In genomic region chr11:71800335-71800953, GRCh38 we compare ENCODE assay signal across 8 cellular contexts. TPM values are rescaled to one million over a fixed set of nuclear protein-coding genes. Genes with fewer than 3 reads are reported as not detected.
DNase-seq lines count a peak whose midpoint lies in the region; ATAC-seq and TF ChIP-seq lines count a peak whose summit lies in the region.
"Not testable (repeated sequence)": the region's sequence is repeated elsewhere in the genome, so short reads cannot be mapped to it uniquely, and the experiment has no call there.

No MANE protein-coding gene starts in this region.

- not testable (repeated sequence) for H3K9ac ChIP-seq in smooth muscle cell (ENCODE audit: low read depth)

- ATAC-seq in aorta (ENCODE audit: low FRiP score), result not testable (repeated sequence)

- DNase-seq in GM12865 (ENCODE audit: low read depth), result peak; percentile 87
- DNase-seq in NCI-H1417 (lab: John Stamatoyannopoulos, UW), result peak; percentile 16 to 88 (median 61)
- peak; percentile 56 for DNase-seq in SIG-M5 treated with dmso at 0.1 percent for 504 hours (lab: John Stamatoyannopoulos, UW; ENCODE audit: unreplicated experiment)
- peak; percentile 77 for DNase-seq in activated T-cell treated with anti-CD3 and anti-CD28 coated beads for 24 hours (ENCODE audit: low read depth)
- DNase-seq in ecto neural progenitor cell (ENCODE audit: low spot score), result peak; percentile 84
- peak; percentile 31 for DNase-seq in kidney glomerular epithelial cell (lab: John Stamatoyannopoulos, UW)
- DNase-seq in smooth muscle cell (lab: John Stamatoyannopoulos, UW; ENCODE audit: unreplicated experiment), result not testable (repeated sequence)
- peak; percentile 81 to 91 for DNase-seq in aorta

- not testable (repeated sequence) for H2AFZ ChIP-seq in smooth muscle cell (ENCODE audit: low read depth)

- H3K27me3 ChIP-seq in smooth muscle cell (ENCODE audit: low read depth); aorta (ENCODE audit: control insufficient read depth in 1 of 2, insufficient read depth in 2 of 2, low read length in 1 of 2): not testable (repeated sequence)

- not testable (repeated sequence) for H3K4me1 ChIP-seq in smooth muscle cell (ENCODE audit: low read depth); aorta (ENCODE audit: control insufficient read depth in 1 of 2, insufficient read depth in 2 of 2, low read length in 2 of 2)

- TF ChIP-seq CTCF in GM12865 (IDR thresholded peaks at IDR 0.05; ENCODE audit: insufficient read depth, low read depth, low read length, missing control alignments), result peak; percentile 87
- TF ChIP-seq CTCF in smooth muscle cell (IDR thresholded peaks at IDR 0.05; ENCODE audit: borderline replicate concordance, insufficient read depth, poor library complexity, severe bottlenecking), result peak; percentile 45

- H3K9me3 ChIP-seq in smooth muscle cell (replicated peaks; ENCODE audit: low read depth); aorta (ENCODE audit: control insufficient read depth, low read length): not testable (repeated sequence)

- WGBS in smooth muscle cell (ENCODE audit: low lambda C conversion rate), result 46% methylated on average over 12 of the region's 13 CpGs
- 43 to 45% methylated on average over 13 of the region's 13 CpGs for WGBS in aorta, 2 donors

- H3F3A ChIP-seq in smooth muscle cell (ENCODE audit: low read depth), result not testable (repeated sequence)

- H3K36me3 ChIP-seq in smooth muscle cell (ENCODE audit: low read depth); aorta (ENCODE audit: control insufficient read depth in 1 of 2, insufficient read depth in 2 of 2, low read length in 1 of 2): not testable (repeated sequence)

- H3K79me2 ChIP-seq in smooth muscle cell (ENCODE audit: low read depth), result not testable (repeated sequence)

- intact Hi-C loops in aorta (cut with DNase I), result not testable (repeated sequence)

- H3K4me3 ChIP-seq in GM12865 (ENCODE audit: low read depth, low read length); smooth muscle cell; aorta (ENCODE audit: low read length in 2 of 2): not testable (repeated sequence)

- H3K27ac ChIP-seq in smooth muscle cell (ENCODE audit: low read depth); aorta (ENCODE audit: low read depth in 1 of 2, low read length in 2 of 2): not testable (repeated sequence)

- H4K20me1 ChIP-seq in smooth muscle cell (ENCODE audit: low read depth), result not testable (repeated sequence)

- not testable (repeated sequence) for H3K4me2 ChIP-seq in smooth muscle cell

RNA-seq across cellular contexts. Expression of gene DEFB108B, which starts 32.6 kb away (rescaled TPM):
- total RNA-seq in smooth muscle cell, result not detected in 2 replicates
- not detected in 2 replicates for polyA plus RNA-seq in smooth muscle cell
- not detected for total RNA-seq in aorta
- not detected for polyA plus RNA-seq in aorta
